Comparison of ENCODE assay signal across 1 cellular context in the genomic region with DNA sequence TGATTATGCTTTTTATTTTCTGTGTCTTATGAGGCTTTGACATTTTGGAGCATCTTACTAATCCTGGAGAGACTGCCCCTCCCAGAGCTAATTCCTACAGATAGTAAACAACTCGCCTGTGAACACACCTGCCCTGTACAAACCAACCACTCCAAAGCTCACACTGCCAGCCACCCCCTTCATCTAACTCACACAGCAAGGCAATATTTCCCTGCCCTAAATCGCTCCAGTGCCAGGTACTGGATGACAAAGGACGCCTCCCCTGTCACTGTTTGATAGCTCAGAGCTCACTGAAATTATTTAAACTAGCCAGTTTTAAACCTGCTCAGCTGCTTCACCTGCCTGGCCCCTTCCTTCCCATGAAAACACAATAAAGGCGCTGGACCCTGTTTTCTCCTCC.
TF ChIP-seq lines count a peak whose summit lies in the region.

No MANE protein-coding gene starts in this region.

TF ChIP-seq in WTC11, 78 proteins besides CTCF, POLR2A, EP300 and RAD21:
- TF ChIP-seq, protein P1, sequence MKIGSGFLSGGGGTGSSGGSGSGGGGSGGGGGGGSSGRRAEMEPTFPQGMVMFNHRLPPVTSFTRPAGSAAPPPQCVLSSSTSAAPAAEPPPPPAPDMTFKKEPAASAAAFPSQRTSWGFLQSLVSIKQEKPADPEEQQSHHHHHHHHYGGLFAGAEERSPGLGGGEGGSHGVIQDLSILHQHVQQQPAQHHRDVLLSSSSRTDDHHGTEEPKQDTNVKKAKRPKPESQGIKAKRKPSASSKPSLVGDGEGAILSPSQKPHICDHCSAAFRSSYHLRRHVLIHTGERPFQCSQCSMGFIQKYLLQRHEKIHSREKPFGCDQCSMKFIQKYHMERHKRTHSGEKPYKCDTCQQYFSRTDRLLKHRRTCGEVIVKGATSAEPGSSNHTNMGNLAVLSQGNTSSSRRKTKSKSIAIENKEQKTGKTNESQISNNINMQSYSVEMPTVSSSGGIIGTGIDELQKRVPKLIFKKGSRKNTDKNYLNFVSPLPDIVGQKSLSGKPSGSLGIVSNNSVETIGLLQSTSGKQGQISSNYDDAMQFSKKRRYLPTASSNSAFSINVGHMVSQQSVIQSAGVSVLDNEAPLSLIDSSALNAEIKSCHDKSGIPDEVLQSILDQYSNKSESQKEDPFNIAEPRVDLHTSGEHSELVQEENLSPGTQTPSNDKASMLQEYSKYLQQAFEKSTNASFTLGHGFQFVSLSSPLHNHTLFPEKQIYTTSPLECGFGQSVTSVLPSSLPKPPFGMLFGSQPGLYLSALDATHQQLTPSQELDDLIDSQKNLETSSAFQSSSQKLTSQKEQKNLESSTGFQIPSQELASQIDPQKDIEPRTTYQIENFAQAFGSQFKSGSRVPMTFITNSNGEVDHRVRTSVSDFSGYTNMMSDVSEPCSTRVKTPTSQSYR (CRISPR knock-in tag; IDR thresholded peaks at IDR 0.05) = no peak
- TF ChIP-seq OVOL2 (CRISPR knock-in tag; IDR thresholded peaks at IDR 0.05; ENCODE audit: borderline replicate concordance) (no peak), RORB (CRISPR knock-in tag; IDR thresholded peaks at IDR 0.05) (no peak), MXD4 (CRISPR knock-in tag; IDR thresholded peaks at IDR 0.05; ENCODE audit: borderline replicate concordance) (no peak), ZNF263 (CRISPR knock-in tag; IDR thresholded peaks at IDR 0.05; ENCODE audit: low read depth) (no peak), ZNF138 (CRISPR knock-in tag; conservative IDR thresholded peaks at IDR 0.05) (no peak), SMAD3 (CRISPR knock-in tag; IDR thresholded peaks at IDR 0.05; ENCODE audit: borderline replicate concordance) (no peak), ZNF396 (CRISPR knock-in tag; IDR thresholded peaks at IDR 0.05; ENCODE audit: borderline replicate concordance) (no peak), NFE2L1 (CRISPR knock-in tag; IDR thresholded peaks at IDR 0.05) (no peak), IRF2 (CRISPR knock-in tag; IDR thresholded peaks at IDR 0.05; ENCODE audit: borderline replicate concordance, low read depth) (no peak), ELF4 (CRISPR knock-in tag; IDR thresholded peaks at IDR 0.05; ENCODE audit: low read depth) (no peak), CBFB (CRISPR knock-in tag; IDR thresholded peaks at IDR 0.05; ENCODE audit: low read depth) (no peak)
- TF ChIP-seq, protein P2, sequence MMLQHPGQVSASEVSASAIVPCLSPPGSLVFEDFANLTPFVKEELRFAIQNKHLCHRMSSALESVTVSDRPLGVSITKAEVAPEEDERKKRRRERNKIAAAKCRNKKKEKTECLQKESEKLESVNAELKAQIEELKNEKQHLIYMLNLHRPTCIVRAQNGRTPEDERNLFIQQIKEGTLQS (CRISPR knock-in tag; conservative IDR thresholded peaks at IDR 0.05) = no peak
- TF ChIP-seq, protein P3, sequence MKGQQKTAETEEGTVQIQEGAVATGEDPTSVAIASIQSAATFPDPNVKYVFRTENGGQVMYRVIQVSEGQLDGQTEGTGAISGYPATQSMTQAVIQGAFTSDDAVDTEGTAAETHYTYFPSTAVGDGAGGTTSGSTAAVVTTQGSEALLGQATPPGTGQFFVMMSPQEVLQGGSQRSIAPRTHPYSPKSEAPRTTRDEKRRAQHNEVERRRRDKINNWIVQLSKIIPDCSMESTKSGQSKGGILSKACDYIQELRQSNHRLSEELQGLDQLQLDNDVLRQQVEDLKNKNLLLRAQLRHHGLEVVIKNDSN (CRISPR knock-in tag; IDR thresholded peaks at IDR 0.05) = no peak
- TF ChIP-seq, protein P4, sequence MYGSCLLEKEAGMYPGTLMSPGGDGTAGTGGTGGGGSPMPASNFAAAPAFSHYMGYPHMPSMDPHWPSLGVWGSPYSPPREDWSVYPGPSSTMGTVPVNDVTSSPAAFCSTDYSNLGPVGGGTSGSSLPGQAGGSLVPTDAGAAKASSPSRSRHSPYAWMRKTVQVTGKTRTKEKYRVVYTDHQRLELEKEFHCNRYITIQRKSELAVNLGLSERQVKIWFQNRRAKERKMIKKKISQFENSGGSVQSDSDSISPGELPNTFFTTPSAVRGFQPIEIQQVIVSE (CRISPR knock-in tag; IDR thresholded peaks at IDR 0.05; ENCODE audit: borderline replicate concordance) = no peak
- TF ChIP-seq, protein P5, sequence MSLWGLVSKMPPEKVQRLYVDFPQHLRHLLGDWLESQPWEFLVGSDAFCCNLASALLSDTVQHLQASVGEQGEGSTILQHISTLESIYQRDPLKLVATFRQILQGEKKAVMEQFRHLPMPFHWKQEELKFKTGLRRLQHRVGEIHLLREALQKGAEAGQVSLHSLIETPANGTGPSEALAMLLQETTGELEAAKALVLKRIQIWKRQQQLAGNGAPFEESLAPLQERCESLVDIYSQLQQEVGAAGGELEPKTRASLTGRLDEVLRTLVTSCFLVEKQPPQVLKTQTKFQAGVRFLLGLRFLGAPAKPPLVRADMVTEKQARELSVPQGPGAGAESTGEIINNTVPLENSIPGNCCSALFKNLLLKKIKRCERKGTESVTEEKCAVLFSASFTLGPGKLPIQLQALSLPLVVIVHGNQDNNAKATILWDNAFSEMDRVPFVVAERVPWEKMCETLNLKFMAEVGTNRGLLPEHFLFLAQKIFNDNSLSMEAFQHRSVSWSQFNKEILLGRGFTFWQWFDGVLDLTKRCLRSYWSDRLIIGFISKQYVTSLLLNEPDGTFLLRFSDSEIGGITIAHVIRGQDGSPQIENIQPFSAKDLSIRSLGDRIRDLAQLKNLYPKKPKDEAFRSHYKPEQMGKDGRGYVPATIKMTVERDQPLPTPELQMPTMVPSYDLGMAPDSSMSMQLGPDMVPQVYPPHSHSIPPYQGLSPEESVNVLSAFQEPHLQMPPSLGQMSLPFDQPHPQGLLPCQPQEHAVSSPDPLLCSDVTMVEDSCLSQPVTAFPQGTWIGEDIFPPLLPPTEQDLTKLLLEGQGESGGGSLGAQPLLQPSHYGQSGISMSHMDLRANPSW (CRISPR knock-in tag; conservative IDR thresholded peaks at IDR 0.05; ENCODE audit: low read depth) = no peak
TF ChIP-seq in WTC11: peak in this region for 0.
